ENCODE assay signal across 11 cellular contexts in the genomic region with DNA sequence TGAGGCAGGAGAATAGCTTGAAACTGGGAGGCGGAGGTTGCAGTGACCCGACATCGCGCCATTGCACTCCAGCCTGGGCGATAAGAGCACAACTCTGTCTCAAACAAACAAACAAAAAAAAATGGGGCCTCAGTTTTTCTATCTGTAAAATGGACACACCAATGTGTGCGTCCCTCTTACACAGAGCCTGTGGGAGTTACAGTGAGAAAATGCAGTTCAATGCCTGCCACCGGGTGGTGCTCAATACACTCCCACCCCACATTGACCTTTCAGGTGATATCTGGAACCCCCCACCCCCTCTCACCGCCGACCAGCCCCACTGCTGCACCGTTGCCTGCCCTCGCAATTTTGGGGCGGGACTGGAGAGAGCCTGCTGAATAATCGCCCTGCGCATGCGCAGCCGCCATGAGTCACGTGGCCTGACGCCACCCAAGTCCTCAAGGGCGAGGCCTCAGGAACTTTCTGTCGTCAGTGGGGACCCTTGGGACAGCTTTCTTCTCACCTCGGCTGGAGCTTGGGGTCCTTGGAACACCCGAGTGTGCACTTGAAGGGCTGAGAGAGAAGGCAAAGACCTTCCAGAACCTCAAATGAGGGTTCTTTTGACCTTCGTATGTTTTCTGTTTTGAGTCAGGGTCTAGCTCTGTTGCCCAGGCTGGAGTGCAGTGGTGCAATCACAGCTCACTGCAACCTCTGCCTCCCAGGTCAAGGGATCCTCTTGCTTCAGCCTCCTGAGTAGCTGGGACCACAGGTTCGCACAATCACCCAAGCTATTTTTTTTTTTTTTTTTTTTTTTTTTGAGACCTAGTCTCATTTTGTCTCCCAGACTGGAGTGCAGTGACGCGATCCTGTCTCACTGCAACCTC. TPM values are rescaled to one million over a fixed set of nuclear protein-coding genes. Genes with fewer than 3 reads are reported as not detected.
A peak's percentile ranks its signal among the peaks of the same experiment; 100 is the strongest.
DNase-seq lines count a peak whose midpoint lies in the region; ATAC-seq, FAIRE-seq and TF ChIP-seq lines count a peak whose summit lies in the region.
"Had no signal": no experiment of that assay in that cellular context is flagged by ENCODE, and none has a peak within 500 bp of the region (broad histone marks: within the 10 kb centered on the region; RNA-seq: fewer than 3 reads in every experiment).

No MANE protein-coding gene starts in this region.

- no peak overlapping the region for H3K9ac ChIP-seq in HepG2 (ENCODE audit: insufficient read depth, low read depth, low read length)

- peaks cover 10% of the 10 kb centered on the region; the same call in 1 of the 2 replicates for H3K4me1 ChIP-seq in HepG2 (ENCODE audit: insufficient read depth, low read length)
- H3K4me1 ChIP-seq: tibial nerve had no signal

- no peak for TF ChIP-seq POLR2A in HepG2 (IDR thresholded peaks at IDR 0.05; ENCODE audit: insufficient read depth in 1 of 2, low read depth in 2 of 2, low read length in 2 of 2)

- DNase-seq in activated T-cell treated with anti-CD3 and anti-CD28 coated beads, Interleukin-2, amount 50 U/mL, for 72 hours, result peak; percentile 32 to 39
- DNase-seq in HepG2 (ENCODE audit: low spot score) (no peak), KG1 (lab: John Stamatoyannopoulos, UW) (no peak), MG63 (no peak)
- DNase-seq in activated T-helper 1 cell treated with anti-CD3 and anti-CD28 coated beads, Interleukin-12 subunit alpha, Interleukin-12 subunit beta, Interleukin-2, Interleukin-4 antibody, amounts not matched to agents 30 ng/mL and 10 ng/mL and 1 ng/mL, durations not matched to agents 14 hours and 24 hours and 36 hours (ENCODE audit: low spot score), result no peak
- DNase-seq: GF-D8 had no signal

- no peaks in the 10 kb centered on the region for H4K20me1 ChIP-seq in HepG2 (ENCODE audit: insufficient read depth, low read length)

- H3K36me3 Mint-ChIP-seq in activated T-cell treated with anti-CD3 and anti-CD28 coated beads, Interleukin-2, amount 50 U/mL, for 72 hours (ENCODE audit: insufficient read depth in 2 of 2), result no peaks in the 10 kb centered on the region
- no peaks in the 10 kb centered on the region for H3K36me3 Mint-ChIP-seq in activated T-helper 1 cell treated with anti-CD3 and anti-CD28 coated beads, Interleukin-12 subunit alpha, Interleukin-12 subunit beta, Interleukin-2, Interleukin-4 antibody, amounts not matched to agents 30 ng/mL and 10 ng/mL and 1 ng/mL, durations not matched to agents 14 hours and 24 hours and 36 hours (ENCODE audit: low read depth)

- H3K27me3 Mint-ChIP-seq in activated T-cell treated with anti-CD3 and anti-CD28 coated beads, Interleukin-2, amount 50 U/mL, for 72 hours (ENCODE audit: low read depth), result peaks cover 1% of the 10 kb centered on the region
- H3K27me3 Mint-ChIP-seq in activated T-helper 1 cell treated with anti-CD3 and anti-CD28 coated beads, Interleukin-12 subunit alpha, Interleukin-12 subunit beta, Interleukin-2, Interleukin-4 antibody, amounts not matched to agents 30 ng/mL and 10 ng/mL and 1 ng/mL, durations not matched to agents 14 hours and 24 hours and 36 hours (ENCODE audit: insufficient read depth), result peaks cover 16% of the 10 kb centered on the region

- H3K4me3 ChIP-seq in HepG2 (replicated peaks in 1 of 3; ENCODE audit: insufficient read depth in 1 of 3, low read depth in 2 of 3, low read length in 3 of 3) (no peak overlapping the region), MG63 (no peak overlapping the region)
- H3K4me3 ChIP-seq: tibial nerve had no signal

- CTCF ChIA-PET in HepG2 (lab: Yijun Ruan, JAX; ENCODE audit: low intra/inter-chr PET ratio, low total read pairs), result no interaction called here

- H3K79me2 ChIP-seq in HepG2 (ENCODE audit: insufficient read depth, low read length), result no peaks in the 10 kb centered on the region

- H2AFZ ChIP-seq in HepG2 (ENCODE audit: low read length), result no peak overlapping the region

- H3K27me3 ChIP-seq in HepG2 (ENCODE audit: control insufficient read depth in 1 of 2, insufficient read depth in 2 of 2, low read length in 2 of 2) (peaks cover 0 to 29% of the 10 kb centered on the region in 2 experiments; a peak in 4 of 5 replicates), MG63 (no peaks in the 10 kb centered on the region)

- no peak overlapping the region for H3K27ac Mint-ChIP-seq in activated T-cell treated with anti-CD3 and anti-CD28 coated beads, Interleukin-2, amount 50 U/mL, for 72 hours
- no peak overlapping the region for H3K27ac Mint-ChIP-seq in activated T-helper 1 cell treated with anti-CD3 and anti-CD28 coated beads, Interleukin-12 subunit alpha, Interleukin-12 subunit beta, Interleukin-2, Interleukin-4 antibody, amounts not matched to agents 30 ng/mL and 10 ng/mL and 1 ng/mL, durations not matched to agents 14 hours and 24 hours and 36 hours

- peak; percentile 51 to 53 for ATAC-seq in activated T-cell treated with anti-CD3 and anti-CD28 coated beads, Interleukin-2, amount 50 U/mL, for 72 hours (replicated peaks in 1 of 2)
- ATAC-seq in HepG2, result no peak
- no peak for ATAC-seq in GM18873 (IDR thresholded peaks at IDR 0.05; ENCODE audit: low FRiP score, unreplicated experiment)
- ATAC-seq: Right ventricle myocardium inferior had no signal

- TF ChIP-seq EP300 in Ishikawa (IDR thresholded peaks at IDR 0.05; ENCODE audit: borderline replicate concordance) (no peak), HepG2 (IDR thresholded peaks at IDR 0.05; ENCODE audit: low read depth in 2 of 2, low read length in 2 of 2) (no peak), HepG2 (CRISPR knock-in tag; IDR thresholded peaks at IDR 0.05; ENCODE audit: borderline replicate concordance) (no peak)

- TF ChIP-seq CTCF in GM12872 (IDR thresholded peaks at IDR 0.05; ENCODE audit: insufficient read depth, low read depth, low read length) (peak; percentile 57), HepG2 (CRISPR knock-in tag; IDR thresholded peaks at IDR 0.05) (0 out of 2 replicates have a peak, but pooled peaks have one; percentile 7)

- no peaks in the 10 kb centered on the region for H3K9me3 ChIP-seq in HepG2 (ENCODE audit: low read length)
- no peaks in the 10 kb centered on the region for H3K9me3 ChIP-seq in MG63
- H3K9me3 ChIP-seq: tibial nerve had no signal

- in situ Hi-C loops in HepG2 (cut with HindIII; ENCODE audit: extremely low pct_ligation_motif_present, low pct_unique_long_range_greater_than_20kb), result no loop called here

- WGBS in HepG2 (ENCODE audit: low lambda C conversion rate), result 78% methylated on average over 21 of the region's 26 CpGs

- intact Hi-C loops in HepG2 (cut with micrococcal nuclease; ENCODE audit: unreplicated experiment), result no loop called here
- intact Hi-C loops in activated T-helper 1 cell treated with anti-CD3 and anti-CD28 coated beads, Interleukin-12 subunit alpha, Interleukin-12 subunit beta, Interleukin-2, Interleukin-4 antibody, amounts not matched to agents 30 ng/mL and 10 ng/mL and 1 ng/mL, durations not matched to agents 14 hours and 24 hours and 36 hours (cut with micrococcal nuclease), result no loop called here

- peak; percentile 27; the same call in 1 of the 2 replicates for TF ChIP-seq RAD21 in Ishikawa (IDR thresholded peaks at IDR 0.05; ENCODE audit: low read depth)
- no peak for TF ChIP-seq RAD21 in HepG2 (CRISPR knock-in tag; IDR thresholded peaks at IDR 0.05)

- POLR2A ChIA-PET in HepG2 (lab: Yijun Ruan, JAX), result no interaction called here

- H3K9me3 Mint-ChIP-seq in activated T-cell treated with anti-CD3 and anti-CD28 coated beads, Interleukin-2, amount 50 U/mL, for 72 hours, result no peaks in the 10 kb centered on the region
- no peaks in the 10 kb centered on the region for H3K9me3 Mint-ChIP-seq in activated T-helper 1 cell treated with anti-CD3 and anti-CD28 coated beads, Interleukin-12 subunit alpha, Interleukin-12 subunit beta, Interleukin-2, Interleukin-4 antibody, amounts not matched to agents 30 ng/mL and 10 ng/mL and 1 ng/mL, durations not matched to agents 14 hours and 24 hours and 36 hours

- no peak overlapping the region for H3K27ac ChIP-seq in HepG2 (ENCODE audit: extremely low read length, insufficient read depth, low read length)
- H3K27ac ChIP-seq: tibial nerve had no signal

- FAIRE-seq in HepG2 (lab: Jason Lieb, UNC), result no peak

- no peak overlapping the region for H3K4me3 Mint-ChIP-seq in activated T-cell treated with anti-CD3 and anti-CD28 coated beads, Interleukin-2, amount 50 U/mL, for 72 hours
- H3K4me3 Mint-ChIP-seq in activated T-helper 1 cell treated with anti-CD3 and anti-CD28 coated beads, Interleukin-12 subunit alpha, Interleukin-12 subunit beta, Interleukin-2, Interleukin-4 antibody, amounts not matched to agents 30 ng/mL and 10 ng/mL and 1 ng/mL, durations not matched to agents 14 hours and 24 hours and 36 hours, result no peak overlapping the region

- H3K36me3 ChIP-seq in HepG2 (replicated peaks in 1 of 2; ENCODE audit: control insufficient read depth in 1 of 2, insufficient read depth in 2 of 2, low read length in 2 of 2), result no peaks in the 10 kb centered on the region
- H3K36me3 ChIP-seq in MG63, result no peaks in the 10 kb centered on the region
- H3K36me3 ChIP-seq: tibial nerve had no signal

- H3K4me2 ChIP-seq in HepG2 (ENCODE audit: low read depth, low read length), result no peak overlapping the region

- H3K4me1 Mint-ChIP-seq in activated T-cell treated with anti-CD3 and anti-CD28 coated beads, Interleukin-2, amount 50 U/mL, for 72 hours (ENCODE audit: low read depth), result no peaks in the 10 kb centered on the region
- H3K4me1 Mint-ChIP-seq in activated T-helper 1 cell treated with anti-CD3 and anti-CD28 coated beads, Interleukin-12 subunit alpha, Interleukin-12 subunit beta, Interleukin-2, Interleukin-4 antibody, amounts not matched to agents 30 ng/mL and 10 ng/mL and 1 ng/mL, durations not matched to agents 14 hours and 24 hours and 36 hours (ENCODE audit: low read depth), result no peaks in the 10 kb centered on the region

- BruUV-seq in HepG2 (replicated peaks; lab: Mats Ljungman, UMichigan), result no TSS peak

RNA-seq across cellular contexts. Expression of a gene that starts 14.6 kb away (rescaled TPM):
- total RNA-seq in activated T-cell treated with anti-CD3 and anti-CD28 coated beads, Interleukin-2, amount 50 U/mL, for 72 hours, result 1 to 10 TPM in 1 of 2 donors, not detected in 1; 1.2 TPM
- total RNA-seq in HepG2 (2016; rRNA removed; fragmentation: Illumina TruSeq; extraction: Trizol), result not detected in 2 replicates
- not detected in 2 replicates for total RNA-seq in HepG2 (2016; cell fraction: cytosol; rRNA removed; fragmentation: Illumina TruSeq; extraction: Trizol; ENCODE audit: low read depth)
- total RNA-seq in HepG2 (2016; cell fraction: insoluble cytoplasmic fraction; rRNA removed; fragmentation: Illumina TruSeq; extraction: Trizol), result not detected in 2 replicates
- not detected in 2 replicates for total RNA-seq in HepG2 (2016; cell fraction: membrane; rRNA removed; fragmentation: Illumina TruSeq; extraction: Trizol)
- total RNA-seq in HepG2 (2016; cell fraction: nucleus; rRNA removed; fragmentation: Illumina TruSeq; extraction: Trizol), result not detected in 2 replicates
- not detected in 2 replicates for polyA plus RNA-seq in HepG2 (2011; rRNA removed)
- 0.03 and 0.04 TPM in 2 replicates for polyA plus RNA-seq in HepG2 (2011; cell fraction: cytosol; rRNA removed)
- not detected in 2 replicates for polyA plus RNA-seq in HepG2 (2011; cell fraction: nucleus; rRNA removed)
- polyA plus RNA-seq in HepG2 (2012), result 0.07 TPM in 1 of 2 replicates, not detected in the other
- not detected in 2 replicates for polyA plus RNA-seq in HepG2 (2016; cell fraction: cytosol; fragmentation: Illumina TruSeq; extraction: Trizol; ENCODE audit: low read depth)
- not detected in 2 replicates for polyA plus RNA-seq in HepG2 (2016; cell fraction: insoluble cytoplasmic fraction; fragmentation: Illumina TruSeq; extraction: Trizol; ENCODE audit: low read depth)
- polyA plus RNA-seq in HepG2 (2016; cell fraction: membrane; fragmentation: Illumina TruSeq; extraction: Trizol; ENCODE audit: low read depth), result not detected in 2 replicates
- polyA plus RNA-seq in HepG2 (2016; cell fraction: nucleus; fragmentation: Illumina TruSeq; extraction: Trizol; ENCODE audit: insufficient read depth, low read depth), result not detected in 2 replicates
- 0.22 TPM in 1 of 2 replicates, not detected in the other for polyA minus RNA-seq in HepG2 (2011; rRNA and poly(A)+ RNA removed; ENCODE audit: low replicate concordance)
- polyA minus RNA-seq in HepG2 (2011; cell fraction: cytosol; rRNA and poly(A)+ RNA removed), result not detected in 2 replicates
- not detected in 2 replicates for polyA minus RNA-seq in HepG2 (2011; cell fraction: nucleus; rRNA and poly(A)+ RNA removed)
- total RNA-seq in activated T-helper 1 cell treated with anti-CD3 and anti-CD28 coated beads, Interleukin-12 subunit alpha, Interleukin-12 subunit beta, Interleukin-2, Interleukin-4 antibody, amounts not matched to agents 30 ng/mL and 10 ng/mL and 1 ng/mL, durations not matched to agents 14 hours and 24 hours and 36 hours, result not detected in 2 replicates
- total RNA-seq in MG63 (2014; rRNA removed; shearing (Covaris generic); ENCODE audit: low replicate concordance), result not detected in 2 replicates

RNA-seq across cellular contexts. Expression of a gene that starts 44.6 kb away (rescaled TPM):
- total RNA-seq in activated T-cell treated with anti-CD3 and anti-CD28 coated beads, Interleukin-2, amount 50 U/mL, for 72 hours, result 10 to 100 TPM; 37.4 to 40.8 TPM
- 54.3 and 61.3 TPM in 2 replicates for total RNA-seq in HepG2 (2016; rRNA removed; fragmentation: Illumina TruSeq; extraction: Trizol)
- 9.2 and 10.3 TPM in 2 replicates for total RNA-seq in HepG2 (2016; cell fraction: cytosol; rRNA removed; fragmentation: Illumina TruSeq; extraction: Trizol; ENCODE audit: low read depth)
- total RNA-seq in HepG2 (2016; cell fraction: insoluble cytoplasmic fraction; rRNA removed; fragmentation: Illumina TruSeq; extraction: Trizol), result 59.2 and 60.3 TPM in 2 replicates
- total RNA-seq in HepG2 (2016; cell fraction: membrane; rRNA removed; fragmentation: Illumina TruSeq; extraction: Trizol), result 18.4 and 20.5 TPM in 2 replicates
- 45.0 and 46.6 TPM in 2 replicates for total RNA-seq in HepG2 (2016; cell fraction: nucleus; rRNA removed; fragmentation: Illumina TruSeq; extraction: Trizol)
- 43.4 and 45.6 TPM in 2 replicates for polyA plus RNA-seq in HepG2 (2011; rRNA removed)
- polyA plus RNA-seq in HepG2 (2011; cell fraction: cytosol; rRNA removed), result 45.5 and 48.2 TPM in 2 replicates
- polyA plus RNA-seq in HepG2 (2011; cell fraction: nucleus; rRNA removed), result 40.9 and 54.0 TPM in 2 replicates
- 20.8 and 21.7 TPM in 2 replicates for polyA plus RNA-seq in HepG2 (2012)
- 9.2 and 9.4 TPM in 2 replicates for polyA plus RNA-seq in HepG2 (2016; cell fraction: cytosol; fragmentation: Illumina TruSeq; extraction: Trizol; ENCODE audit: low read depth)
- polyA plus RNA-seq in HepG2 (2016; cell fraction: insoluble cytoplasmic fraction; fragmentation: Illumina TruSeq; extraction: Trizol; ENCODE audit: low read depth), result 54.6 and 56.2 TPM in 2 replicates
- 15.0 and 15.5 TPM in 2 replicates for polyA plus RNA-seq in HepG2 (2016; cell fraction: membrane; fragmentation: Illumina TruSeq; extraction: Trizol; ENCODE audit: low read depth)
- polyA plus RNA-seq in HepG2 (2016; cell fraction: nucleus; fragmentation: Illumina TruSeq; extraction: Trizol; ENCODE audit: insufficient read depth, low read depth), result 87.8 and 95.7 TPM in 2 replicates
- polyA minus RNA-seq in HepG2 (2011; rRNA and poly(A)+ RNA removed; ENCODE audit: low replicate concordance), result 17.2 and 66.7 TPM in 2 replicates
- polyA minus RNA-seq in HepG2 (2011; cell fraction: cytosol; rRNA and poly(A)+ RNA removed), result 7.9 and 13.5 TPM in 2 replicates
- polyA minus RNA-seq in HepG2 (2011; cell fraction: nucleus; rRNA and poly(A)+ RNA removed), result 13.8 and 16.9 TPM in 2 replicates
- 83.3 and 85.0 TPM in 2 replicates for total RNA-seq in activated T-helper 1 cell treated with anti-CD3 and anti-CD28 coated beads, Interleukin-12 subunit alpha, Interleukin-12 subunit beta, Interleukin-2, Interleukin-4 antibody, amounts not matched to agents 30 ng/mL and 10 ng/mL and 1 ng/mL, durations not matched to agents 14 hours and 24 hours and 36 hours
- 38.0 and 66.2 TPM in 2 replicates for total RNA-seq in MG63 (2014; rRNA removed; shearing (Covaris generic); ENCODE audit: low replicate concordance)

Comparison
In these comparisons a context has a peak if more than half of its experiments do, and no peak if none do; other contexts are left out.
1. ATAC-seq: peak in activated T-cell treated with anti-CD3 and anti-CD28 coated beads, Interleukin-2, amount 50 U/mL, for 72 hours (2 of 2); none in HepG2 (single experiment) and GM18873 (single experiment).
2. DNase-seq: peak in activated T-cell treated with anti-CD3 and anti-CD28 coated beads, Interleukin-2, amount 50 U/mL, for 72 hours (2 of 2); none in HepG2 (single experiment), activated T-helper 1 cell treated with anti-CD3 and anti-CD28 coated beads, Interleukin-12 subunit alpha, Interleukin-12 subunit beta, Interleukin-2, Interleukin-4 antibody, amounts not matched to agents 30 ng/mL and 10 ng/mL and 1 ng/mL, durations not matched to agents 14 hours and 24 hours and 36 hours (single experiment), KG1 (single experiment) and MG63 (single experiment).